Comparison of ENCODE assay signal across 2 cellular contexts in genomic region chr2:45612265-45612664, GRCh38.
TF ChIP-seq lines count a peak whose summit lies in the region.

No MANE protein-coding gene starts in this region.

TF ChIP-seq in GM12891, 5 proteins besides CTCF, POLR2A, EP300 and RAD21:
- no peak for TF ChIP-seq TAF1 (IDR thresholded peaks at IDR 0.05; ENCODE audit: low read depth, low read length)
- TF ChIP-seq PAX5 (IDR thresholded peaks at IDR 0.05; ENCODE audit: insufficient read depth, low read length, severe bottlenecking) = peak; percentile 11

TF ChIP-seq in GM12878, 131 proteins besides CTCF, POLR2A, EP300 and RAD21 (continued from another document):
- TF ChIP-seq NFXL1 (IDR thresholded peaks at IDR 0.05; ENCODE audit: borderline replicate concordance) (no peak), SRF (IDR thresholded peaks at IDR 0.05; ENCODE audit: low read depth in 2 of 2, low read length in 2 of 2) (no peak), JUNB (IDR thresholded peaks at IDR 0.05) (peak; percentile 48), ATF2 (IDR thresholded peaks at IDR 0.05; ENCODE audit: low read length) (no peak), ZNF207 (IDR thresholded peaks at IDR 0.05; ENCODE audit: borderline replicate concordance) (no peak), SPI1 (IDR thresholded peaks at IDR 0.05; ENCODE audit: borderline replicate concordance, insufficient read depth, low read depth, low read length) (no peak), FOXM1 (IDR thresholded peaks at IDR 0.05; ENCODE audit: low read depth, low read length) (peak; percentile 74; the same call in 1 of the 2 replicates), BCL11A (IDR thresholded peaks at IDR 0.05; ENCODE audit: low read depth, low read length) (no peak), SREBF2 (IDR thresholded peaks at IDR 0.05; ENCODE audit: low read length) (no peak), NFIC (IDR thresholded peaks at IDR 0.05; ENCODE audit: low read depth, low read length) (peak; percentile 73; the same call in 1 of the 2 replicates), NKRF (conservative IDR thresholded peaks at IDR 0.05) (no peak), NR2C2 (IDR thresholded peaks at IDR 0.05; ENCODE audit: borderline replicate concordance, control insufficient read depth, insufficient read length, low read depth) (no peak), IKZF1 (conservative IDR thresholded peaks at IDR 0.05) (no peak), IRF3 (IDR thresholded peaks at IDR 0.05) (no peak), RUNX3 (IDR thresholded peaks at IDR 0.05; ENCODE audit: low read length) (no peak; the same call in 1 of the 2 replicates), CREB1 (IDR thresholded peaks at IDR 0.05; ENCODE audit: low read depth) (no peak), PAX8 (IDR thresholded peaks at IDR 0.05) (no peak), ATF7 (IDR thresholded peaks at IDR 0.05; ENCODE audit: low read depth) (peak; percentile 28; the same call in 1 of the 2 replicates), TBL1XR1 (IDR thresholded peaks at IDR 0.05; ENCODE audit: low read depth, low read length) (no peak), ETV6 (conservative IDR thresholded peaks at IDR 0.05 in 1 of 2, IDR thresholded peaks at IDR 0.05 in 1 of 2; ENCODE audit: borderline replicate concordance in 1 of 2, low read depth in 1 of 2) (no peak), EGR1 (IDR thresholded peaks at IDR 0.05; ENCODE audit: borderline replicate concordance in 1 of 2, low read depth in 2 of 2, low read length in 2 of 2) (no peak), NR2F1 (conservative IDR thresholded peaks at IDR 0.05) (0 out of 2 replicates have a peak, but pooled peaks have one; percentile 18), MAX (IDR thresholded peaks at IDR 0.05; ENCODE audit: low read depth, low read length) (no peak)
TF ChIP-seq in GM12878: peak in this region for 5.
